Comparison of ENCODE assay signal across 8 cellular contexts in the genomic region with DNA sequence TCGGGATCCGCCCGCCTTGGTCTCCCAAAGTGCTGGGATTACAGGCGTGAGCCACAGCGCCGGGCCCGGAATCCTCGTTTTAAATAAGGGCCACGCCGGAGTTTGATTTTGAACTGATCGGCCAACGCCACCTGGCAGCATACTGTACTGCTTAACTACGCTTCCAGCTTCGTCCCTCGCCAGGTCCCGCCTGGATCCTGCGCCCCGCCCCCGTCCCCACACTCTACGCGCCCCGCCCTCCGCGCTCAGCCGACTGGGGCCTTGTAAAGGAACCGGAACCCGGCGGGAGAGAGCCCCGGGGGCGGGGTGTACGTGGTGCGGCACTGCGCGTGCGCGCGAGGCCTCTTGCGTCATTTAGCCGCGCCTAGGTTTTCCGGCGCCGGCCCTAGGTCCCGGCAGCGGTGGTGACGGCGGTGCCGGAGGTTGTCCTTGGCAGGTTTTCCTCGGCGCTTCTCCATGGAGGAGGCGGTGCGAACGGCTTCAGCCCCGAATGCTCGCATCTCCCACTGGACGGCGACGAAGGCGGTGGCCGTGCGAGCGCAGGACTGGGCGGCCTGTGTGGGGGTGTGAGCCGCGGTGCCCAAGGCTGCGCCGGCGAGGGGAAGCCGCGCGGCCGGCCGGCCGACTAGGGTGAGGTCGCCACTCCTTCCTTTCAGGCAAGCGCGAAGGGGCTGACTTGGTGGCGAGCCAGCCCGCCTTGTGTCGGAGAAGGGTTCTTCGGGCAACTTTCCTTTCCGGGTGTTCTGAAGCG. TPM values are rescaled to one million over a fixed set of nuclear protein-coding genes. Genes with fewer than 3 reads are reported as not detected.
A peak's percentile ranks its signal among the peaks of the same experiment; 100 is the strongest.
DNase-seq lines count a peak whose midpoint lies in the region; ATAC-seq and TF ChIP-seq lines count a peak whose summit lies in the region.

A gene (plus strand): TSS at position 375 of the 751 bp plus-strand sequence. CDS start 13,066 bp downstream, outside the sequence.

- peaks cover 13% of the 10 kb centered on the region; the same call in 1 of the 3 replicates for H3K9me3 Mint-ChIP-seq in GM23338
- H3K9me3 Mint-ChIP-seq in naive thymus-derived CD4-positive, alpha-beta T cell = peaks cover 0 to 1% (median 0%) of the 10 kb centered on the region in 11 donors
- H3K9me3 Mint-ChIP-seq in stimulated activated naive B cell treated with anti-CD40 and anti-IgM and Interleukin-4, amounts not matched to agents 10 μg/mL and 1 μg/mL and 100 μg/mL, for 72 hours = no peaks in the 10 kb centered on the region

- H3K4me2 ChIP-seq in DOHH2 (ENCODE audit: low read length) = peak within 1 kb of the TSS; percentile 70
- peak within 1 kb of the TSS; percentile 92 for H3K4me2 ChIP-seq in GM23338

- ATAC-seq in GM23338 = peak; percentile 96
- ATAC-seq in naive thymus-derived CD4-positive, alpha-beta T cell = peak; percentile 98
- ATAC-seq in stimulated activated naive B cell treated with anti-CD40 and anti-IgM and Interleukin-4, amounts not matched to agents 10 μg/mL and 1 μg/mL and 100 μg/mL, for 72 hours (replicated peaks) = peak; percentile 85

- H2AFZ ChIP-seq in GM23338 = peak within 1 kb of the TSS; percentile 87

- H3K4me1 ChIP-seq in DOHH2 (ENCODE audit: control insufficient read depth, low read length) (peaks cover 18% of the 10 kb centered on the region), GM23338 (ENCODE audit: insufficient read depth) (peaks cover 18% of the 10 kb centered on the region)
- peaks cover 15 to 18% of the 10 kb centered on the region in 2 donors for H3K4me1 ChIP-seq in naive thymus-derived CD4-positive, alpha-beta T cell (ENCODE audit: control insufficient read depth in 2 of 2, insufficient read depth in 2 of 2, low read length in 2 of 2)

- H3K4me3 Mint-ChIP-seq in GM23338 = peak within 1 kb of the TSS; percentile 90
- peak within 1 kb of the TSS; percentile 89 to 99 (median 94) for H3K4me3 Mint-ChIP-seq in naive thymus-derived CD4-positive, alpha-beta T cell
- H3K4me3 Mint-ChIP-seq in stimulated activated naive B cell treated with anti-CD40 and anti-IgM and Interleukin-4, amounts not matched to agents 10 μg/mL and 1 μg/mL and 100 μg/mL, for 72 hours = peak within 1 kb of the TSS; percentile 85 to 91

- no peaks in the 10 kb centered on the region for H3K9me3 ChIP-seq in DOHH2 (ENCODE audit: control insufficient read depth, insufficient read depth, low read length)
- no peaks in the 10 kb centered on the region for H3K9me3 ChIP-seq in naive thymus-derived CD4-positive, alpha-beta T cell (ENCODE audit: control insufficient read depth in 2 of 3, low read length in 3 of 3)

- H3K27me3 ChIP-seq in DOHH2 (ENCODE audit: control insufficient read depth, low read length) (no peaks in the 10 kb centered on the region), GM23338 (ENCODE audit: insufficient read depth) (no peaks in the 10 kb centered on the region)
- no peaks in the 10 kb centered on the region for H3K27me3 ChIP-seq in naive thymus-derived CD4-positive, alpha-beta T cell (ENCODE audit: control insufficient read depth in 2 of 2, insufficient read depth in 2 of 2, low read length in 2 of 2)

- CTCF ChIA-PET in naive thymus-derived CD4-positive, alpha-beta T cell (lab: Charles Lee) = no interaction called here

- intact Hi-C loops in naive thymus-derived CD4-positive, alpha-beta T cell (cut with micrococcal nuclease) = loop anchor here (1.0 to 5.0 kb wide), 4 partner anchors 51 to 201 kb away; a partner anchor contains a TSS

- POLR2A ChIA-PET in naive thymus-derived CD4-positive, alpha-beta T cell (lab: Charles Lee) = interaction anchor here (1.0 to 1.5 kb wide), 3 partner anchors 10 to 53 kb away, joined by 3 to 7 read pairs (median 5); a partner anchor contains a TSS

- H4K20me1 ChIP-seq in DOHH2 (ENCODE audit: control insufficient read depth, insufficient read depth, low read depth, low read length) = peaks cover 13% of the 10 kb centered on the region
- peaks cover 19% of the 10 kb centered on the region for H4K20me1 ChIP-seq in GM23338 (replicated peaks; ENCODE audit: insufficient read depth)

- H3K4me3 ChIP-seq in DOHH2 (ENCODE audit: low read length) (peak within 1 kb of the TSS; percentile 88), GM23338 (peak within 1 kb of the TSS; percentile 94)
- peak within 1 kb of the TSS; percentile 95 for H3K4me3 ChIP-seq in naive thymus-derived CD4-positive, alpha-beta T cell (ENCODE audit: low read length)

- TF ChIP-seq CTCF in DOHH2 (IDR thresholded peaks at IDR 0.05; ENCODE audit: low read depth, low read length, poor library complexity, severe bottlenecking) (no peak), GM23338 (conservative IDR thresholded peaks at IDR 0.05; ENCODE audit: low read depth in 2 of 2) (peak in 1 of 2 experiments; percentile 14; a peak in 1 of 4 replicates)

- H3K9me2 ChIP-seq in DOHH2 (replicated peaks; ENCODE audit: control insufficient read depth, low read length) (no peaks in the 10 kb centered on the region), GM23338 (ENCODE audit: insufficient read depth) (no peaks in the 10 kb centered on the region)

- H3K79me2 ChIP-seq in DOHH2 (ENCODE audit: control insufficient read depth, low read length) (peaks cover 50% of the 10 kb centered on the region), GM23338 (replicated peaks; ENCODE audit: insufficient read depth) (peaks cover 48% of the 10 kb centered on the region)

- H3K27ac ChIP-seq in DOHH2 (ENCODE audit: low read depth, low read length) (peak within 1 kb of the TSS; percentile 94), GM23338 (ENCODE audit: low read depth) (peak within 1 kb of the TSS; percentile 95)
- H3K27ac ChIP-seq in naive thymus-derived CD4-positive, alpha-beta T cell (ENCODE audit: low read depth, low read length) = peak within 1 kb of the TSS; percentile 98

- H3F3A ChIP-seq in DOHH2 (ENCODE audit: control insufficient read depth, insufficient read depth) (peaks cover 22% of the 10 kb centered on the region), GM23338 (replicated peaks; ENCODE audit: low read depth) (peaks cover 7% of the 10 kb centered on the region; the same call in 1 of the 2 replicates)

- peaks cover 11% of the 10 kb centered on the region for H3K27me3 Mint-ChIP-seq in GM23338 (ENCODE audit: insufficient read depth, low read depth, poor library complexity)
- H3K27me3 Mint-ChIP-seq in naive thymus-derived CD4-positive, alpha-beta T cell = peaks cover 0 to 4% (median 0%) of the 10 kb centered on the region in 5 donors
- no peaks in the 10 kb centered on the region for H3K27me3 Mint-ChIP-seq in stimulated activated naive B cell treated with anti-CD40 and anti-IgM and Interleukin-4, amounts not matched to agents 10 μg/mL and 1 μg/mL and 100 μg/mL, for 72 hours

- peaks cover 44% of the 10 kb centered on the region for H3K4me1 Mint-ChIP-seq in GM23338
- peaks cover 18 to 41% (median 29%) of the 10 kb centered on the region in 7 donors for H3K4me1 Mint-ChIP-seq in naive thymus-derived CD4-positive, alpha-beta T cell
- peaks cover 15 to 29% of the 10 kb centered on the region in 2 donors for H3K4me1 Mint-ChIP-seq in stimulated activated naive B cell treated with anti-CD40 and anti-IgM and Interleukin-4, amounts not matched to agents 10 μg/mL and 1 μg/mL and 100 μg/mL, for 72 hours

- H3K27ac Mint-ChIP-seq in GM23338 = peak within 1 kb of the TSS; percentile 96
- H3K27ac Mint-ChIP-seq in naive thymus-derived CD4-positive, alpha-beta T cell = peak within 1 kb of the TSS; percentile 81 to 99 (median 94)
- peak within 1 kb of the TSS; percentile 99 for H3K27ac Mint-ChIP-seq in stimulated activated naive B cell treated with anti-CD40 and anti-IgM and Interleukin-4, amounts not matched to agents 10 μg/mL and 1 μg/mL and 100 μg/mL, for 72 hours

- peaks cover 30% of the 10 kb centered on the region for H3K36me3 Mint-ChIP-seq in GM23338 (ENCODE audit: low read depth)
- H3K36me3 Mint-ChIP-seq in naive thymus-derived CD4-positive, alpha-beta T cell = peaks cover 0 to 8% (median 6%) of the 10 kb centered on the region in 5 donors
- H3K36me3 Mint-ChIP-seq in stimulated activated naive B cell treated with anti-CD40 and anti-IgM and Interleukin-4, amounts not matched to agents 10 μg/mL and 1 μg/mL and 100 μg/mL, for 72 hours = peaks cover 30 to 32% of the 10 kb centered on the region in 2 donors

- DNase-seq in GM23338 (ENCODE audit: low spot score) = peak; percentile 99
- DNase-seq in LHCN-M2 (ENCODE audit: low read depth) = peak; percentile 97
- DNase-seq in RPMI8226 = peak; percentile 96
- peak; percentile 98 for DNase-seq in activated T-helper 1 cell treated with anti-CD3 and anti-CD28 coated beads, Interleukin-2, amount 50 U/mL, for 16 hours (ENCODE audit: low read depth in 1 of 2, low spot score in 1 of 2)
- peak; percentile 98 for DNase-seq in fibroblast of gingiva (ENCODE audit: low read depth)
- peak; percentile 97 to 99 (median 98) for DNase-seq in naive thymus-derived CD4-positive, alpha-beta T cell
- peak; percentile 98 for DNase-seq in stimulated activated naive B cell treated with anti-CD40 and anti-IgM and Interleukin-4, amounts not matched to agents 10 μg/mL and 1 μg/mL and 100 μg/mL, for 72 hours

- peaks cover 38% of the 10 kb centered on the region for H3K36me3 ChIP-seq in DOHH2 (ENCODE audit: control insufficient read depth, low read length)
- H3K36me3 ChIP-seq in GM23338 (ENCODE audit: insufficient read depth) = no peaks in the 10 kb centered on the region; the same call in 1 of the 2 replicates
- H3K36me3 ChIP-seq in naive thymus-derived CD4-positive, alpha-beta T cell (ENCODE audit: control insufficient read depth in 2 of 3, insufficient read depth in 3 of 3, low read length in 3 of 3) = peaks cover 0 to 11% (median 0%) of the 10 kb centered on the region in 3 experiments

TF ChIP-seq in GM23338, 12 proteins besides CTCF, POLR2A, EP300 and RAD21:
- TF ChIP-seq POLR2AphosphoS5 (IDR thresholded peaks at IDR 0.05; ENCODE audit: low read depth) (peak; percentile 81), STAT1 (IDR thresholded peaks at IDR 0.05; ENCODE audit: unreplicated experiment) (no peak), CREB1 (CRISPR knock-in tag; IDR thresholded peaks at IDR 0.05; ENCODE audit: low read depth) (peak; percentile 95)
- TF ChIP-seq, protein P1, sequence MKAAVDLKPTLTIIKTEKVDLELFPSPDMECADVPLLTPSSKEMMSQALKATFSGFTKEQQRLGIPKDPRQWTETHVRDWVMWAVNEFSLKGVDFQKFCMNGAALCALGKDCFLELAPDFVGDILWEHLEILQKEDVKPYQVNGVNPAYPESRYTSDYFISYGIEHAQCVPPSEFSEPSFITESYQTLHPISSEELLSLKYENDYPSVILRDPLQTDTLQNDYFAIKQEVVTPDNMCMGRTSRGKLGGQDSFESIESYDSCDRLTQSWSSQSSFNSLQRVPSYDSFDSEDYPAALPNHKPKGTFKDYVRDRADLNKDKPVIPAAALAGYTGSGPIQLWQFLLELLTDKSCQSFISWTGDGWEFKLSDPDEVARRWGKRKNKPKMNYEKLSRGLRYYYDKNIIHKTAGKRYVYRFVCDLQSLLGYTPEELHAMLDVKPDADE (IDR thresholded peaks at IDR 0.05) = peak; percentile 30; the same call in 1 of the 2 replicates

RNA-seq across cellular contexts. Expression of the gene that starts here (rescaled TPM):
- total RNA-seq in GM23338 (2014; rRNA removed; shearing (Covaris generic)) = 96.2 and 105 TPM in 2 replicates
- polyA plus RNA-seq in GM23338 (2016; fragmentation: Nextera tagmentation; extraction: Ambion mirVana) = 30.2 and 35.0 TPM in 2 replicates
- total RNA-seq in LHCN-M2 (2014; rRNA removed) = 117 and 118 TPM in 2 replicates
- 40.9 TPM for polyA plus RNA-seq in LHCN-M2 (2012)
- total RNA-seq in naive thymus-derived CD4-positive, alpha-beta T cell = 10 to 100 TPM; 28.7 to 42.0 (median 35.4) TPM
- 10 to 100 TPM; 41.3 to 41.9 TPM for polyA plus RNA-seq in naive thymus-derived CD4-positive, alpha-beta T cell

Comparison
In these comparisons a context has a peak if more than half of its experiments do, and no peak if none do; other contexts are left out.
1. Peak in every context shown above with its lines: DNase-seq, ATAC-seq, H3K4me3 ChIP-seq and H3K27ac ChIP-seq.